8 cellular contexts compared by ENCODE assay signal in the genomic region with DNA sequence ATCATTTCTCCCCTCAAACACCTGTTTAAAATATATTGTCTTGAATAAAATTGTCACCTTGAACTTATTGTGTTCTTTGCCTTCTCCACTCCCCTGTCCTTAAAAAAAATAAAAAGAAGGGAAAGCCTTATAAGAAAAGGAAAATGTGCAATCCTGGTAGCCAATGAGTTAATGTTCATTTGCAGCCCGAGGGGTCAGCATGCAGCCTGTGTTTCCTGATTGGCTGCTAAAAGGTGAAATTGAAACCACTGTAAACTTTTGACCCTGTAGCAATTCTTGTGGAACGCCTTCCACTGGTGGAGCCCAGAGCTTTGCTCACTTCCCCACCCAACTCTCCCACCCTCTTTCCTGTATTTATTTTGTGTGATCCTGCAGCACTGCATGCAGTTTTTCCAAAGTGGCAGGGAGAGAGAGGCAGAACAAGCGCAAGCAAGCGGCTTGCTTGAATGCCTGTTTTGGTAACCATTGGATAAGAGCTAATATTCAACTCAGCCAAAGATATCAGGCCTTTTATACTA.
DNase-seq lines count a peak whose midpoint lies in the region; ATAC-seq and TF ChIP-seq lines count a peak whose summit lies in the region.

No MANE protein-coding gene starts in this region.

- peak; percentile 89 for DNase-seq in ELR (ENCODE audit: low read depth)
- DNase-seq in H7: peak; percentile 59
- DNase-seq in NCI-H2029 treated with DMSO at 0.1 percent for 48 hours (lab: John Stamatoyannopoulos, UW): peak; percentile 80
- DNase-seq in UCSD-AML1 (lab: John Stamatoyannopoulos, UW; ENCODE audit: unreplicated experiment): peak; percentile 50
- DNase-seq in fibroblast of mammary gland (ENCODE audit: low read depth): peak; percentile 85
- no peak for DNase-seq in natural killer cell treated with Interleukin-12 subunit alpha and Interleukin-12 subunit beta and Interleukin-15 and Interleukin-18, amount 100 ng/mL, for 72 hours (ENCODE audit: low spot score)
- no peak for DNase-seq in NCI-H1694 (lab: John Stamatoyannopoulos, UW)

- peak; percentile 67 to 71 for ATAC-seq in natural killer cell treated with Interleukin-12 subunit alpha and Interleukin-12 subunit beta and Interleukin-15 and Interleukin-18, amount 100 ng/mL, for 72 hours
- ATAC-seq in HG03280 (IDR thresholded peaks at IDR 0.05; ENCODE audit: unreplicated experiment): no peak

- H3K36me3 ChIP-seq in H7 (replicated peaks; ENCODE audit: control insufficient read depth, insufficient read depth, low read length): no peaks in the 10 kb centered on the region

- H3K27me3 Mint-ChIP-seq in natural killer cell treated with Interleukin-12 subunit alpha and Interleukin-12 subunit beta and Interleukin-15 and Interleukin-18, amount 100 ng/mL, for 72 hours: no peaks in the 10 kb centered on the region

- no peak for TF ChIP-seq CTCF in fibroblast of mammary gland (conservative IDR thresholded peaks at IDR 0.05; ENCODE audit: control insufficient read depth, insufficient read depth, low read depth, low read length)

- no peak overlapping the region for H3K4me3 ChIP-seq in H7 (ENCODE audit: insufficient read depth, low read depth, low read length)
- no peak overlapping the region for H3K4me3 ChIP-seq in fibroblast of mammary gland (ENCODE audit: control insufficient read depth, low read depth, low read length)

- peaks cover 47 to 63% of the 10 kb centered on the region in 2 donors for H3K4me1 Mint-ChIP-seq in natural killer cell treated with Interleukin-12 subunit alpha and Interleukin-12 subunit beta and Interleukin-15 and Interleukin-18, amount 100 ng/mL, for 72 hours (ENCODE audit: low read depth in 2 of 2)

- H3K27me3 ChIP-seq in H7 (ENCODE audit: control insufficient read depth, insufficient read depth, low read length): no peaks in the 10 kb centered on the region

- H3K9me3 Mint-ChIP-seq in natural killer cell treated with Interleukin-12 subunit alpha and Interleukin-12 subunit beta and Interleukin-15 and Interleukin-18, amount 100 ng/mL, for 72 hours: no peaks in the 10 kb centered on the region

- peak overlapping the region; percentile 21 to 62 for H3K27ac Mint-ChIP-seq in natural killer cell treated with Interleukin-12 subunit alpha and Interleukin-12 subunit beta and Interleukin-15 and Interleukin-18, amount 100 ng/mL, for 72 hours

- no peaks in the 10 kb centered on the region for H3K36me3 Mint-ChIP-seq in natural killer cell treated with Interleukin-12 subunit alpha and Interleukin-12 subunit beta and Interleukin-15 and Interleukin-18, amount 100 ng/mL, for 72 hours

- H3K4me3 Mint-ChIP-seq in natural killer cell treated with Interleukin-12 subunit alpha and Interleukin-12 subunit beta and Interleukin-15 and Interleukin-18, amount 100 ng/mL, for 72 hours: peak overlapping the region; percentile 30

Comparison
In these comparisons a context has a peak if more than half of its experiments do, and no peak if none do; other contexts are left out.
1. DNase-seq: peak in ELR (single experiment), H7 (single experiment), NCI-H2029 treated with DMSO at 0.1 percent for 48 hours (single experiment), UCSD-AML1 (single experiment) and fibroblast of mammary gland (single experiment); none in natural killer cell treated with Interleukin-12 subunit alpha and Interleukin-12 subunit beta and Interleukin-15 and Interleukin-18, amount 100 ng/mL, for 72 hours (single experiment) and NCI-H1694 (single experiment).